Comparison of ENCODE assay signal across 8 cellular contexts in genomic region chr9:127455299-127455992, GRCh38.
DNase-seq lines count a peak whose midpoint lies in the region; ATAC-seq lines count a peak whose summit lies in the region.

No MANE protein-coding gene starts in this region.

- no peaks in the 10 kb centered on the region for H3K27me3 Mint-ChIP-seq in stimulated activated naive CD8-positive, alpha-beta T cell treated with anti-CD3 and anti-CD28 coated beads, Interleukin-15, amount 100 ng/mL, for 72 hours

- no peaks in the 10 kb centered on the region for H3K9me3 Mint-ChIP-seq in stimulated activated naive CD8-positive, alpha-beta T cell treated with anti-CD3 and anti-CD28 coated beads, Interleukin-15, amount 100 ng/mL, for 72 hours

- H3K27ac Mint-ChIP-seq in stimulated activated naive CD8-positive, alpha-beta T cell treated with anti-CD3 and anti-CD28 coated beads, Interleukin-15, amount 100 ng/mL, for 72 hours = no peak overlapping the region

- no peak for ATAC-seq in stimulated activated naive CD8-positive, alpha-beta T cell treated with anti-CD3 and anti-CD28 coated beads, Interleukin-15, Interleukin-2, amounts not matched to agents 100 U/mL and 50 U/mL, for 24 hours
- no peak for ATAC-seq in stimulated activated naive CD8-positive, alpha-beta T cell treated with anti-CD3 and anti-CD28 coated beads, Interleukin-15, amount 100 ng/mL, for 72 hours
- ATAC-seq in HG02678 (IDR thresholded peaks at IDR 0.05; ENCODE audit: unreplicated experiment) (no peak), GM21390 (IDR thresholded peaks at IDR 0.05; ENCODE audit: unreplicated experiment) (no peak)

- no peak overlapping the region for H3K4me3 Mint-ChIP-seq in stimulated activated naive CD8-positive, alpha-beta T cell treated with anti-CD3 and anti-CD28 coated beads, Interleukin-15, amount 100 ng/mL, for 72 hours

- peak; percentile 54 for DNase-seq in stimulated activated naive CD8-positive, alpha-beta T cell treated with anti-CD3 and anti-CD28 coated beads, Interleukin-15, Interleukin-2, amounts not matched to agents 100 U/mL and 50 U/mL, for 24 hours
- DNase-seq in stimulated activated naive CD8-positive, alpha-beta T cell treated with anti-CD3 and anti-CD28 coated beads, Interleukin-15, amount 100 ng/mL, for 72 hours = no peak
- DNase-seq in RPMI8226 (peak; percentile 31), fibroblast of peridontal ligament (ENCODE audit: extremely low read depth) (peak; percentile 2), NCI-H146 treated with DMSO at 0.1 percent for 48 hours (lab: John Stamatoyannopoulos, UW; ENCODE audit: unreplicated experiment) (no peak), NCI-H1105 (lab: John Stamatoyannopoulos, UW) (no peak)

- peaks cover 26% of the 10 kb centered on the region for H3K4me1 Mint-ChIP-seq in stimulated activated naive CD8-positive, alpha-beta T cell treated with anti-CD3 and anti-CD28 coated beads, Interleukin-15, amount 100 ng/mL, for 72 hours

Comparison
In these comparisons a context has a peak if more than half of its experiments do, and no peak if none do; other contexts are left out.
1. DNase-seq: peak in stimulated activated naive CD8-positive, alpha-beta T cell treated with anti-CD3 and anti-CD28 coated beads, Interleukin-15, Interleukin-2, amounts not matched to agents 100 U/mL and 50 U/mL, for 24 hours (single experiment), RPMI8226 (single experiment) and fibroblast of peridontal ligament (single experiment); none in stimulated activated naive CD8-positive, alpha-beta T cell treated with anti-CD3 and anti-CD28 coated beads, Interleukin-15, amount 100 ng/mL, for 72 hours (0 of 2), NCI-H146 treated with DMSO at 0.1 percent for 48 hours (single experiment) and NCI-H1105 (single experiment).